7 cellular contexts compared by ENCODE assay signal in the genomic region with DNA sequence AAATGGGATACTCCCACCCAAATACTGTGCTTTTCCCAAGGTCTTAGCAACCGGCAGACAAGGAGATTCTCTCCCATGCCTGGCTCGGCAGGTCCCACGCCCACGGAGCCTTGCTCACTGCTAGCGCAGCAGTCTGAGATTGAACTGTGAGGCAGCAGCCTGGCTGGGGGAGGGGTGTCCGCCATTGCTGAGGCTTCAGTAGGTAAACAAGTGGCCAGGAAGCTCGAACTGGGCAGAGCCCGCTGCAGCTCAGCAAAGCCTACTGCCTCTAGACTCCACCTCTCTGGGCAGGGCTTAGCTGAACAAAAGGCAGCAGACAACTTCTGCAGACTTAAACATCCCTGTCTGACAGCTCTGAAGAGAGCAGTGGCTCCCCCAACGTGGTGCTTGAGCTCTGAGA. TPM values are rescaled to one million over a fixed set of nuclear protein-coding genes. Genes with fewer than 3 reads are reported as not detected.
DNase-seq lines count a peak whose midpoint lies in the region; ATAC-seq, FAIRE-seq and TF ChIP-seq lines count a peak whose summit lies in the region.
"Not testable (repeated sequence)": the region's sequence is repeated elsewhere in the genome, so short reads cannot be mapped to it uniquely, and the experiment has no call there.

No MANE protein-coding gene starts in this region.

- ATAC-seq in T-helper 17 cell: peak; percentile 63
- not testable (repeated sequence) for ATAC-seq in activated T-cell treated with anti-CD3 and anti-CD28 coated beads, Interleukin-2, amount 50 U/mL, for 72 hours (replicated peaks in 1 of 2); K562

- H3K36me3 ChIP-seq in K562 (ENCODE audit: control insufficient read depth, insufficient read depth, low read length): peaks cover 27% of the 10 kb centered on the region; the same call in 2 of the 3 replicates

- BruUV-seq in K562 (replicated peaks; lab: Mats Ljungman, UMichigan): not testable (repeated sequence)

- not testable (repeated sequence) for H2BK12ac ChIP-seq in H9 (ENCODE audit: insufficient read length, low read depth, low read length)

- POLR2A ChIA-PET in K562 (lab: Yijun Ruan, JAX): not testable (repeated sequence)

- H3K9ac ChIP-seq in H9 (ENCODE audit: extremely low read depth, insufficient read length, low read length); K562 (ENCODE audit: insufficient read depth in 1 of 2, low read depth in 2 of 2, low read length in 2 of 2): not testable (repeated sequence)

- not testable (repeated sequence) for H3K9me1 ChIP-seq in K562 (ENCODE audit: control insufficient read depth, insufficient read depth, low read length)

- intact Hi-C loops in K562 (cut with micrococcal nuclease): not testable (repeated sequence)

- not testable (repeated sequence) for H3K4ac ChIP-seq in H9 (ENCODE audit: low read depth, low read length)

- not testable (repeated sequence) for TF ChIP-seq CTCF in H9 (conservative IDR thresholded peaks at IDR 0.05); K562 (IDR thresholded peaks at IDR 0.05 in 2 of 3, conservative IDR thresholded peaks at IDR 0.05 in 1 of 3; ENCODE audit: insufficient read depth in 2 of 3, low read depth in 1 of 3, low read length in 3 of 3)

- CTCF ChIA-PET in K562 (lab: Yijun Ruan, JAX; ENCODE audit: low intra/inter-chr PET ratio): not testable (repeated sequence)

- FAIRE-seq in K562 (lab: Jason Lieb, UNC): not testable (repeated sequence)

- H3K4me1 Mint-ChIP-seq in H9: peaks cover 2 to 12% of the 10 kb centered on the region in 2 experiments; a peak in 3 of 4 replicates
- peaks cover 26% of the 10 kb centered on the region for H3K4me1 Mint-ChIP-seq in T-helper 17 cell
- peaks cover 42% of the 10 kb centered on the region for H3K4me1 Mint-ChIP-seq in activated T-cell treated with anti-CD3 and anti-CD28 coated beads, Interleukin-2, amount 50 U/mL, for 72 hours (ENCODE audit: low read depth)

- not testable (repeated sequence) for H4K91ac ChIP-seq in H9 (ENCODE audit: insufficient read length, low read depth, low read length)

- H3K14ac ChIP-seq in H9 (ENCODE audit: insufficient read depth, low read length): not testable (repeated sequence)

- no CpG with 5 or more reads among the region's 9 CpGs for WGBS in H9 (ENCODE audit: extremely low coverage, insufficient read length, low lambda C conversion rate)
- 60% methylated on average over 4 of the region's 9 CpGs for WGBS in K562 (ENCODE audit: insufficient coverage, low coverage, missing lambda C conversion rate)

- not testable (repeated sequence) for H2BK5ac ChIP-seq in H9 (ENCODE audit: insufficient read length, low read length)

- not testable (repeated sequence) for H3K27me3 ChIP-seq in H9 (ENCODE audit: insufficient read depth, low read length); K562 (ENCODE audit: control insufficient read depth in 2 of 2, insufficient read depth in 2 of 2, low read length in 2 of 2)

- H3K4me1 ChIP-seq in H9 (ENCODE audit: insufficient read depth, low read length); K562 (replicated peaks in 1 of 2; ENCODE audit: control insufficient read depth in 2 of 2, insufficient read depth in 2 of 2, low read length in 2 of 2): not testable (repeated sequence)

- H3K9me3 Mint-ChIP-seq in H9: peaks cover 51 to 69% of the 10 kb centered on the region in 2 experiments
- not testable (repeated sequence) for H3K9me3 Mint-ChIP-seq in activated T-cell treated with anti-CD3 and anti-CD28 coated beads, Interleukin-2, amount 50 U/mL, for 72 hours

- not testable (repeated sequence) for H4K5ac ChIP-seq in H9 (ENCODE audit: insufficient read length, low read depth, low read length)

- not testable (repeated sequence) for H3K4me3 Mint-ChIP-seq in H9
- H3K4me3 Mint-ChIP-seq in T-helper 17 cell: peak overlapping the region; percentile 53
- peak overlapping the region in 1 of 2 donors; percentile 79 for H3K4me3 Mint-ChIP-seq in activated T-cell treated with anti-CD3 and anti-CD28 coated beads, Interleukin-2, amount 50 U/mL, for 72 hours

- not testable (repeated sequence) for H3K79me1 ChIP-seq in H9 (ENCODE audit: insufficient read depth, low read depth, low read length, poor library complexity, severe bottlenecking)

- DNase-seq in H9: peak; percentile 57
- DNase-seq in T-helper 17 cell: peak; percentile 13 to 45 (median 29)
- peak; percentile 41 to 60 for DNase-seq in activated CD4-positive, alpha-beta T cell treated with anti-CD3 and anti-CD28 coated beads, Interleukin-2, amount 50 U/mL, for 48 hours
- peak; percentile 36 to 60 for DNase-seq in activated T-cell treated with anti-CD3 and anti-CD28 coated beads, Interleukin-2, amount 50 U/mL, for 72 hours
- not testable (repeated sequence) for DNase-seq in K562 (ENCODE audit: extremely low read depth in 1 of 4, low spot score in 3 of 4)
- peak; percentile 10 to 15 for DNase-seq in lung microvascular endothelial cell (ENCODE audit: low read depth in 2 of 2)
- peak; percentile 12 for DNase-seq in stimulated activated CD4-positive, alpha-beta T cell treated with anti-CD3 and anti-CD28 coated beads, Interleukin-2, amount 100 ng/mL, for 4 hours (ENCODE audit: low read depth)

- H2AFZ ChIP-seq in H9 (ENCODE audit: low read length); K562 (ENCODE audit: low read depth, low read length): not testable (repeated sequence)

- not testable (repeated sequence) for TF ChIP-seq RAD21 in K562 (CRISPR knock-in tag; conservative IDR thresholded peaks at IDR 0.05 in 1 of 2, IDR thresholded peaks at IDR 0.05 in 1 of 2)

- H3T11ph ChIP-seq in H9 (ENCODE audit: low read length): not testable (repeated sequence)

- not testable (repeated sequence) for H3K4me2 ChIP-seq in H9 (ENCODE audit: insufficient read depth, insufficient read length, low read length); K562 (ENCODE audit: insufficient read depth, low read length)

- not testable (repeated sequence) for H3K56ac ChIP-seq in H9 (ENCODE audit: insufficient read length, low read depth, low read length)

- not testable (repeated sequence) for H3K9me3 ChIP-seq in H9 (ENCODE audit: control insufficient read depth, low read depth, low read length); T-helper 17 cell (ENCODE audit: control insufficient read depth, low read length, poor library complexity, severe bottlenecking); K562 (replicated peaks; ENCODE audit: control insufficient read depth, insufficient read depth, low read depth, low read length)

- not testable (repeated sequence) for H3K27ac Mint-ChIP-seq in H9; activated T-cell treated with anti-CD3 and anti-CD28 coated beads, Interleukin-2, amount 50 U/mL, for 72 hours
- H3K27ac Mint-ChIP-seq in T-helper 17 cell: peak overlapping the region; percentile 78

- not testable (repeated sequence) for H3K23me2 ChIP-seq in H9 (ENCODE audit: insufficient read length, low read depth, low read length, poor library complexity, severe bottlenecking)

- H2BK120ac ChIP-seq in H9 (ENCODE audit: low read depth, low read length, poor library complexity, severe bottlenecking): not testable (repeated sequence)

- H3K27me3 Mint-ChIP-seq in H9 (ENCODE audit: low read depth); T-helper 17 cell; activated T-cell treated with anti-CD3 and anti-CD28 coated beads, Interleukin-2, amount 50 U/mL, for 72 hours (ENCODE audit: low read depth): not testable (repeated sequence)

- H4K8ac ChIP-seq in H9 (replicated peaks; ENCODE audit: insufficient read length, low read depth, low read length): not testable (repeated sequence)

- in situ Hi-C loops in K562 (cut with MboI): not testable (repeated sequence)

- not testable (repeated sequence) for H3K23ac ChIP-seq in H9 (ENCODE audit: insufficient read length, low read depth, low read length)

- not testable (repeated sequence) for H2BK15ac ChIP-seq in H9 (ENCODE audit: low read depth, low read length)

- H2AK5ac ChIP-seq in H9 (ENCODE audit: insufficient read length, low read length): not testable (repeated sequence)

- H4K20me1 ChIP-seq in H9 (ENCODE audit: control insufficient read depth, insufficient read depth, insufficient read length); K562 (replicated peaks; ENCODE audit: control insufficient read depth, insufficient read depth, low read length): not testable (repeated sequence)

- H3K18ac ChIP-seq in H9 (ENCODE audit: insufficient read length, low read depth, low read length): not testable (repeated sequence)

- peaks cover 24 to 54% (median 32%) of the 10 kb centered on the region in 3 experiments for H3K36me3 Mint-ChIP-seq in H9 (ENCODE audit: insufficient read depth in 1 of 3, low read depth in 3 of 3)
- H3K36me3 Mint-ChIP-seq in T-helper 17 cell (ENCODE audit: low read depth): not testable (repeated sequence)
- peaks cover 24 to 44% of the 10 kb centered on the region in 2 donors for H3K36me3 Mint-ChIP-seq in activated T-cell treated with anti-CD3 and anti-CD28 coated beads, Interleukin-2, amount 50 U/mL, for 72 hours (ENCODE audit: insufficient read depth in 2 of 2)

- not testable (repeated sequence) for H3K79me2 ChIP-seq in H9 (ENCODE audit: insufficient read depth, low read length)
- peaks cover 39% of the 10 kb centered on the region for H3K79me2 ChIP-seq in K562 (ENCODE audit: control insufficient read depth, insufficient read depth, low read length)

- TF ChIP-seq POLR2A in K562 (conservative IDR thresholded peaks at IDR 0.05): not testable (repeated sequence)

- not testable (repeated sequence) for TF ChIP-seq EP300 in K562 (IDR thresholded peaks at IDR 0.05; ENCODE audit: low read length)

- not testable (repeated sequence) for H2BK20ac ChIP-seq in H9 (ENCODE audit: low read depth, low read length, poor library complexity, severe bottlenecking)

- H3K27ac ChIP-seq in H9 (ENCODE audit: insufficient read length, low read depth, low read length); K562 (ENCODE audit: extremely low read depth, low read depth, low read length): not testable (repeated sequence)

- not testable (repeated sequence) for H3K4me3 ChIP-seq in K562

RNA-seq across cellular contexts. Expression of gene TRAPPC2, which starts 9.5 kb away (rescaled TPM):
- total RNA-seq in H9 (2021) (13.3 and 14.6 TPM in 2 replicates), T-helper 17 cell (10 to 100 TPM; 31.9 to 35.8 TPM), K562 (2014; rRNA removed) (10.3 and 15.3 TPM in 2 replicates), K562 (2014; rRNA removed; fragmentation: Illumina TruSeq; extraction: Trizol) (26.1 and 31.1 TPM in 2 replicates), K562 (2015; rRNA removed; fragmentation: Illumina TruSeq; extraction: Trizol) (20.0 and 20.6 TPM in 2 replicates), K562 (2021) (15.6 and 18.6 TPM in 2 replicates), lung microvascular endothelial cell (10.9 TPM in 2 replicates)
- total RNA-seq in activated T-cell treated with anti-CD3 and anti-CD28 coated beads, Interleukin-2, amount 50 U/mL, for 72 hours: 10 to 100 TPM; 21.8 to 26.2 TPM
- 34.3 and 60.2 TPM in 2 replicates for total RNA-seq in K562 (2011; cell fraction: chromatin; rRNA removed; ENCODE audit: low replicate concordance)
- 23.8 and 24.1 TPM in 2 replicates for total RNA-seq in K562 (2011; cell fraction: nucleolus; rRNA removed)
- total RNA-seq in K562 (2011; cell fraction: nucleoplasm; rRNA removed): 38.8 and 60.5 TPM in 2 replicates
- polyA plus RNA-seq in K562 (2011; rRNA removed) (20.5 and 21.8 TPM in 2 replicates), K562 (2014; fragmentation: Illumina TruSeq; extraction: Trizol) (13.1 and 13.7 TPM in 2 replicates), K562 (2014; fragmentation: Nextera tagmentation; extraction: Ambion mirVana) (10 to 100 TPM; 18.0 to 30.6 TPM), K562 (2014; rRNA removed) (15.8 and 15.9 TPM in 2 replicates)
- 6.1 and 14.6 TPM in 2 replicates for polyA plus RNA-seq in K562 (2011; cell fraction: cytosol; rRNA removed)
- 17.4 and 17.5 TPM in 2 replicates for polyA plus RNA-seq in K562 (2011; cell fraction: nucleus; rRNA removed)
- 12.5 and 13.6 TPM in 2 replicates for polyA plus RNA-seq in K562 (2012)
- 13.3 and 17.2 TPM in 2 replicates for polyA minus RNA-seq in K562 (2011; rRNA and poly(A)+ RNA removed)
- polyA minus RNA-seq in K562 (2011; cell fraction: cytosol; rRNA and poly(A)+ RNA removed): 13.4 and 14.0 TPM in 2 replicates
- polyA minus RNA-seq in K562 (2011; cell fraction: nucleus; rRNA and poly(A)+ RNA removed): 9.6 and 18.8 TPM in 2 replicates

RNA-seq across cellular contexts. Expression of gene OFD1, which starts 9.7 kb away (rescaled TPM):
- 36.0 and 36.6 TPM in 2 replicates for total RNA-seq in H9 (2021)
- 10 to 100 TPM; 54.7 to 72.1 TPM for total RNA-seq in T-helper 17 cell
- total RNA-seq in activated T-cell treated with anti-CD3 and anti-CD28 coated beads, Interleukin-2, amount 50 U/mL, for 72 hours: 10 to 100 TPM; 63.7 to 66.7 TPM
- total RNA-seq in K562 (2011; cell fraction: chromatin; rRNA removed; ENCODE audit: low replicate concordance): 29.4 and 85.0 TPM in 2 replicates
- 26.2 and 28.7 TPM in 2 replicates for total RNA-seq in K562 (2011; cell fraction: nucleolus; rRNA removed)
- total RNA-seq in K562 (2011; cell fraction: nucleoplasm; rRNA removed): 27.1 and 29.2 TPM in 2 replicates
- 20.9 and 24.7 TPM in 2 replicates for total RNA-seq in K562 (2014; rRNA removed)
- 33.3 and 38.8 TPM in 2 replicates for total RNA-seq in K562 (2014; rRNA removed; fragmentation: Illumina TruSeq; extraction: Trizol)
- total RNA-seq in K562 (2015; rRNA removed; fragmentation: Illumina TruSeq; extraction: Trizol): 31.3 and 33.9 TPM in 2 replicates
- 26.0 and 26.1 TPM in 2 replicates for total RNA-seq in K562 (2021)
- polyA plus RNA-seq in K562 (2011; rRNA removed): 28.2 and 30.2 TPM in 2 replicates
- 8.4 and 11.1 TPM in 2 replicates for polyA plus RNA-seq in K562 (2011; cell fraction: cytosol; rRNA removed)
- 75.5 and 89.4 TPM in 2 replicates for polyA plus RNA-seq in K562 (2011; cell fraction: nucleus; rRNA removed)
- polyA plus RNA-seq in K562 (2012): 20.2 and 23.8 TPM in 2 replicates
- polyA plus RNA-seq in K562 (2014; fragmentation: Illumina TruSeq; extraction: Trizol): 23.4 and 30.1 TPM in 2 replicates
- 10 to 100 TPM; 22.0 to 49.1 TPM for polyA plus RNA-seq in K562 (2014; fragmentation: Nextera tagmentation; extraction: Ambion mirVana)
- 27.7 and 39.2 TPM in 2 replicates for polyA plus RNA-seq in K562 (2014; rRNA removed)
- polyA minus RNA-seq in K562 (2011; rRNA and poly(A)+ RNA removed): 18.3 and 22.4 TPM in 2 replicates
- 6.8 and 8.9 TPM in 2 replicates for polyA minus RNA-seq in K562 (2011; cell fraction: cytosol; rRNA and poly(A)+ RNA removed)
- polyA minus RNA-seq in K562 (2011; cell fraction: nucleus; rRNA and poly(A)+ RNA removed): 45.1 and 70.2 TPM in 2 replicates
- total RNA-seq in lung microvascular endothelial cell: 4.6 and 5.6 TPM in 2 replicates

RNA-seq across cellular contexts. Expression of gene RAB9A, which starts 36.0 kb away (rescaled TPM):
- total RNA-seq in H9 (2021): 20.9 and 21.3 TPM in 2 replicates
- 10 to 100 TPM; 21.8 to 34.0 TPM for total RNA-seq in T-helper 17 cell
- 10 to 100 TPM; 56.0 to 71.6 TPM for total RNA-seq in activated T-cell treated with anti-CD3 and anti-CD28 coated beads, Interleukin-2, amount 50 U/mL, for 72 hours
- 5.0 and 12.8 TPM in 2 replicates for total RNA-seq in K562 (2011; cell fraction: chromatin; rRNA removed; ENCODE audit: low replicate concordance)
- total RNA-seq in K562 (2011; cell fraction: nucleolus; rRNA removed): 2.5 and 5.3 TPM in 2 replicates
- total RNA-seq in K562 (2011; cell fraction: nucleoplasm; rRNA removed): 6.5 and 10.2 TPM in 2 replicates
- total RNA-seq in K562 (2014; rRNA removed): 13.5 and 17.3 TPM in 2 replicates
- 19.0 and 19.7 TPM in 2 replicates for total RNA-seq in K562 (2014; rRNA removed; fragmentation: Illumina TruSeq; extraction: Trizol)
- total RNA-seq in K562 (2015; rRNA removed; fragmentation: Illumina TruSeq; extraction: Trizol): 17.7 and 18.4 TPM in 2 replicates
- 17.8 and 18.3 TPM in 2 replicates for total RNA-seq in K562 (2021)
- polyA plus RNA-seq in K562 (2011; rRNA removed): 13.5 and 16.1 TPM in 2 replicates
- polyA plus RNA-seq in K562 (2011; cell fraction: cytosol; rRNA removed): 6.9 and 12.9 TPM in 2 replicates
- 5.0 and 8.8 TPM in 2 replicates for polyA plus RNA-seq in K562 (2011; cell fraction: nucleus; rRNA removed)
- 13.8 and 15.4 TPM in 2 replicates for polyA plus RNA-seq in K562 (2012)
- 17.6 and 20.5 TPM in 2 replicates for polyA plus RNA-seq in K562 (2014; fragmentation: Illumina TruSeq; extraction: Trizol)
- polyA plus RNA-seq in K562 (2014; fragmentation: Nextera tagmentation; extraction: Ambion mirVana): 10 to 100 TPM; 14.8 to 15.5 TPM
- polyA plus RNA-seq in K562 (2014; rRNA removed): 19.2 and 20.8 TPM in 2 replicates
- polyA minus RNA-seq in K562 (2011; rRNA and poly(A)+ RNA removed): 12.5 and 18.7 TPM in 2 replicates
- polyA minus RNA-seq in K562 (2011; cell fraction: cytosol; rRNA and poly(A)+ RNA removed): 3.2 and 5.9 TPM in 2 replicates
- polyA minus RNA-seq in K562 (2011; cell fraction: nucleus; rRNA and poly(A)+ RNA removed): 2.8 and 3.9 TPM in 2 replicates
- total RNA-seq in lung microvascular endothelial cell: 14.4 and 17.5 TPM in 2 replicates
